ENCODE assay signal across 15 cellular contexts in the genomic region with DNA sequence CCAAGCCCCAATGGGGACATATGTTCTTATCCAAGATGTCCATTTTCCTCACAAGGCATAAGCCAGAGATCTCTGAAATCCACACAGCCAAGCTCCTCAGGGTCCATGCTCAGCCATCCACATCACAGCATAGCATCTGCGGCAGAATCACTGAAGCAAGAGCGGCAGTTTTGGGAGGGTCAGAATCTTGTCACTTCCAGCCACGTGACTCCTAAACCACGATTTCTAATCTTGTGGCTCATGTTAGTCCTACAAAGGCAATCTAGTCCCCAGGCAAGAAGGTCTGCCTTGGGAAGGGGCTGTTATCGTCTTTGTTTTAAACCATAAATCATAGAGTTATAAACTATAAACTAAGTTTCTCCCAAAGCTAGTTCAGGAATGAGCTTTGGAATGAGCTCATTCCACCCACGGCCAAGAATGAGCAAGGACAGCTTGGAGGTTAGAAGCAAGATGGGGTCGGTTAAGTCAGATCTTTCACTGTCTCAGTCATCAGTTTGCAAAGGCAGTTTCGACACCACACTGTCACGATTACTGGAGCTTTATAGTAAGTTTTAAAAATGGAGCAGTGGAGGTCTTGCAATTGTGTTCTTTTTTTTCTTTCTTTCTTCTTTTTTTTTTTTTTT. TPM values are rescaled to one million over a fixed set of nuclear protein-coding genes. Genes with fewer than 3 reads are reported as not detected.
A peak's percentile ranks its signal among the peaks of the same experiment; 100 is the strongest.
DNase-seq lines count a peak whose midpoint lies in the region; ATAC-seq and TF ChIP-seq lines count a peak whose summit lies in the region.
"Had no signal": no experiment of that assay in that cellular context is flagged by ENCODE, and none has a peak within 500 bp of the region (broad histone marks: within the 10 kb centered on the region; RNA-seq: fewer than 3 reads in every experiment).

No MANE protein-coding gene starts in this region.

- H3K4me3 ChIP-seq in fibroblast of pulmonary artery (replicated peaks; ENCODE audit: low read depth, low read length) = no peak overlapping the region
- no peak overlapping the region for H3K4me3 ChIP-seq in stomach smooth muscle (ENCODE audit: low read length in 2 of 2)
- H3K4me3 ChIP-seq in coronary artery = no peak overlapping the region
- H3K4me3 ChIP-seq: esophagus squamous epithelium, upper lobe of right lung had no signal

- no peaks in the 10 kb centered on the region for H3K9me3 Mint-ChIP-seq in activated T-cell treated with anti-CD3 and anti-CD28 coated beads, Interleukin-2, amount 50 U/mL, for 72 hours
- H3K9me3 Mint-ChIP-seq: activated CD4-positive, alpha-beta T cell treated with anti-CD3 and anti-CD28 coated beads, Interleukin-2, amount 10 ng/mL, durations not matched to agents 24 days and 14 days; central memory CD8-positive, alpha-beta T cell had no signal

- peak; percentile 27 to 65 for ATAC-seq in activated T-cell treated with anti-CD3 and anti-CD28 coated beads, Interleukin-2, amount 50 U/mL, for 72 hours (replicated peaks in 1 of 2)
- ATAC-seq: upper lobe of right lung had no signal

- no peaks in the 10 kb centered on the region for H3K36me3 ChIP-seq in stomach smooth muscle (ENCODE audit: control insufficient read depth in 2 of 2, insufficient read depth in 2 of 2, low read length in 2 of 2)
- H3K36me3 ChIP-seq: esophagus squamous epithelium, upper lobe of right lung had no signal

- peak overlapping the region; percentile 18 for H3K27ac ChIP-seq in stomach smooth muscle (ENCODE audit: low read length)
- H3K27ac ChIP-seq in coronary artery = no peak overlapping the region
- H3K27ac ChIP-seq: esophagus squamous epithelium, upper lobe of right lung had no signal

- H3K4me1 ChIP-seq in stomach smooth muscle (ENCODE audit: control insufficient read depth, insufficient read depth, low read length) = peaks cover 49% of the 10 kb centered on the region
- H3K4me1 ChIP-seq: upper lobe of right lung had no signal

- H3K4me1 Mint-ChIP-seq in activated T-cell treated with anti-CD3 and anti-CD28 coated beads, Interleukin-2, amount 50 U/mL, for 72 hours (ENCODE audit: low read depth) = peaks cover 10% of the 10 kb centered on the region
- H3K4me1 Mint-ChIP-seq: central memory CD8-positive, alpha-beta T cell had no signal

- no peaks in the 10 kb centered on the region for H3K9me3 ChIP-seq in stomach smooth muscle (ENCODE audit: control insufficient read depth in 2 of 2, low read length in 2 of 2)
- H3K9me3 ChIP-seq: esophagus squamous epithelium, upper lobe of right lung had no signal

- no peak for TF ChIP-seq CTCF in fibroblast of pulmonary artery (IDR thresholded peaks at IDR 0.05; ENCODE audit: low read length, missing control alignments)
- TF ChIP-seq CTCF in coronary artery (IDR thresholded peaks at IDR 0.05) = no peak

- peak in 1 of 2 donors; percentile 6 for DNase-seq in activated T-cell treated with anti-CD3 and anti-CD28 coated beads, Interleukin-2, amount 50 U/mL, for 72 hours
- DNase-seq in activated T-cell treated with anti-CD3 and anti-CD28 coated beads for 4 hours = no peak
- peak; percentile 82 for DNase-seq in OCI-M1 (lab: John Stamatoyannopoulos, UW)
- DNase-seq in fibroblast of pulmonary artery (ENCODE audit: low read depth) = peak; percentile 32
- no peak for DNase-seq in NCI-H1694 treated with DMSO at 0.1 percent for 48 hours (lab: John Stamatoyannopoulos, UW)
- DNase-seq in coronary artery (ENCODE audit: low spot score) = no peak
- DNase-seq in Kasumi-1 (lab: John Stamatoyannopoulos, UW) = no peak
- DNase-seq: activated CD4-positive, alpha-beta T cell treated with anti-CD3 and anti-CD28 coated beads, Interleukin-2, amount 10 ng/mL, durations not matched to agents 24 days and 14 days; AML-193; esophagus squamous epithelium; NCI-H187 treated with DMSO at 0.1 percent for 48 hours; small intestine; upper lobe of right lung had no signal

- H3K4me3 Mint-ChIP-seq in activated T-cell treated with anti-CD3 and anti-CD28 coated beads, Interleukin-2, amount 50 U/mL, for 72 hours = no peak overlapping the region
- H3K4me3 Mint-ChIP-seq: activated CD4-positive, alpha-beta T cell treated with anti-CD3 and anti-CD28 coated beads, Interleukin-2, amount 10 ng/mL, durations not matched to agents 24 days and 14 days; central memory CD8-positive, alpha-beta T cell had no signal

- H3K9ac ChIP-seq in stomach smooth muscle (ENCODE audit: low read length in 2 of 2) = no peak overlapping the region

- H3K36me3 Mint-ChIP-seq in activated T-cell treated with anti-CD3 and anti-CD28 coated beads, Interleukin-2, amount 50 U/mL, for 72 hours (ENCODE audit: insufficient read depth in 2 of 2) = no peaks in the 10 kb centered on the region

- peaks cover 15% of the 10 kb centered on the region for H3K27me3 Mint-ChIP-seq in activated T-cell treated with anti-CD3 and anti-CD28 coated beads, Interleukin-2, amount 50 U/mL, for 72 hours (ENCODE audit: low read depth)

- no peak overlapping the region for H3K27ac Mint-ChIP-seq in activated T-cell treated with anti-CD3 and anti-CD28 coated beads, Interleukin-2, amount 50 U/mL, for 72 hours
- H3K27ac Mint-ChIP-seq: activated CD4-positive, alpha-beta T cell treated with anti-CD3 and anti-CD28 coated beads, Interleukin-2, amount 10 ng/mL, durations not matched to agents 24 days and 14 days had no signal

- no peaks in the 10 kb centered on the region for H3K27me3 ChIP-seq in stomach smooth muscle (ENCODE audit: control insufficient read depth in 1 of 2, insufficient read depth in 2 of 2, low read length in 2 of 2)
- H3K27me3 ChIP-seq: upper lobe of right lung had no signal

RNA-seq across cellular contexts. Expression of gene DNAH17, which starts 20.8 kb away (rescaled TPM):
- 1 to 10 TPM in 1 of 2 donors, under 1 TPM in 1; 0.76 to 1.0 TPM for total RNA-seq in activated T-cell treated with anti-CD3 and anti-CD28 coated beads, Interleukin-2, amount 50 U/mL, for 72 hours

Comparison
In these comparisons a context has a peak if more than half of its experiments do, and no peak if none do; other contexts are left out.
1. DNase-seq: peak in OCI-M1 (single experiment) and fibroblast of pulmonary artery (single experiment); none in activated T-cell treated with anti-CD3 and anti-CD28 coated beads for 4 hours (single experiment), NCI-H1694 treated with DMSO at 0.1 percent for 48 hours (single experiment), coronary artery (single experiment) and Kasumi-1 (0 of 2).